Comparison of ENCODE assay signal across 1 cellular context in genomic region chr1:168693197-168693871, GRCh38.
A peak's percentile ranks its signal among the peaks of the same experiment; 100 is the strongest.
TF ChIP-seq lines count a peak whose summit lies in the region.

No MANE protein-coding gene starts in this region.

TF ChIP-seq in HepG2, 621 proteins besides CTCF, POLR2A, EP300 and RAD21 (continued from another document and continues in another):
- TF ChIP-seq, protein P1, sequence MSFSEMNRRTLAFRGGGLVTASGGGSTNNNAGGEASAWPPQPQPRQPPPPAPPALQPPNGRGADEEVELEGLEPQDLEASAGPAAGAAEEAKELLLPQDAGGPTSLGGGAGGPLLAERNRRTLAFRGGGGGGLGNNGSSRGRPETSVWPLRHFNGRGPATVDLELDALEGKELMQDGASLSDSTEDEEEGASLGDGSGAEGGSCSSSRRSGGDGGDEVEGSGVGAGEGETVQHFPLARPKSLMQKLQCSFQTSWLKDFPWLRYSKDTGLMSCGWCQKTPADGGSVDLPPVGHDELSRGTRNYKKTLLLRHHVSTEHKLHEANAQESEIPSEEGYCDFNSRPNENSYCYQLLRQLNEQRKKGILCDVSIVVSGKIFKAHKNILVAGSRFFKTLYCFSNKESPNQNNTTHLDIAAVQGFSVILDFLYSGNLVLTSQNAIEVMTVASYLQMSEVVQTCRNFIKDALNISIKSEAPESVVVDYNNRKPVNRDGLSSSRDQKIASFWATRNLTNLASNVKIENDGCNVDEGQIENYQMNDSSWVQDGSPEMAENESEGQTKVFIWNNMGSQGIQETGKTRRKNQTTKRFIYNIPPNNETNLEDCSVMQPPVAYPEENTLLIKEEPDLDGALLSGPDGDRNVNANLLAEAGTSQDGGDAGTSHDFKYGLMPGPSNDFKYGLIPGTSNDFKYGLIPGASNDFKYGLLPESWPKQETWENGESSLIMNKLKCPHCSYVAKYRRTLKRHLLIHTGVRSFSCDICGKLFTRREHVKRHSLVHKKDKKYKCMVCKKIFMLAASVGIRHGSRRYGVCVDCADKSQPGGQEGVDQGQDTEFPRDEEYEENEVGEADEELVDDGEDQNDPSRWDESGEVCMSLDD (CRISPR knock-in tag; IDR thresholded peaks at IDR 0.05; ENCODE audit: borderline replicate concordance), result no peak
- TF ChIP-seq ZNF224 (CRISPR knock-in tag; IDR thresholded peaks at IDR 0.05) (no peak), KLF12 (CRISPR knock-in tag; IDR thresholded peaks at IDR 0.05; ENCODE audit: borderline replicate concordance) (no peak), ADNP (CRISPR knock-in tag; IDR thresholded peaks at IDR 0.05) (no peak), ISX (CRISPR knock-in tag; conservative IDR thresholded peaks at IDR 0.05) (no peak), SMAD3 (CRISPR knock-in tag; IDR thresholded peaks at IDR 0.05) (peak; percentile 18; the same call in 1 of the 2 replicates), ZNF101 (CRISPR knock-in tag; IDR thresholded peaks at IDR 0.05; ENCODE audit: borderline replicate concordance, low read depth) (no peak), LRRFIP1 (CRISPR knock-in tag; conservative IDR thresholded peaks at IDR 0.05) (no peak), ZNF317 (CRISPR knock-in tag; IDR thresholded peaks at IDR 0.05) (no peak; the same call in 1 of the 2 replicates), NFYC (CRISPR knock-in tag; IDR thresholded peaks at IDR 0.05) (no peak), ZNF761 (CRISPR knock-in tag; conservative IDR thresholded peaks at IDR 0.05) (no peak), ZNF550 (CRISPR knock-in tag; IDR thresholded peaks at IDR 0.05; ENCODE audit: borderline replicate concordance) (no peak), EHMT2 (IDR thresholded peaks at IDR 0.05; ENCODE audit: borderline replicate concordance, low read depth, low read length) (no peak), ZBTB26 (CRISPR knock-in tag; IDR thresholded peaks at IDR 0.05; ENCODE audit: borderline replicate concordance) (no peak), KLF9 (CRISPR knock-in tag; IDR thresholded peaks at IDR 0.05; ENCODE audit: low read depth) (no peak), ZNF687 (CRISPR knock-in tag; IDR thresholded peaks at IDR 0.05) (no peak), ZNF282 (IDR thresholded peaks at IDR 0.05; ENCODE audit: partially characterized antibody) (no peak), CREB3 (CRISPR knock-in tag; IDR thresholded peaks at IDR 0.05) (no peak), RCOR2 (CRISPR knock-in tag; IDR thresholded peaks at IDR 0.05) (no peak), NRL (CRISPR knock-in tag; IDR thresholded peaks at IDR 0.05; ENCODE audit: borderline replicate concordance) (no peak), MBD4 (IDR thresholded peaks at IDR 0.05; ENCODE audit: borderline replicate concordance, low read length) (no peak), MAFK (conservative IDR thresholded peaks at IDR 0.05 in 1 of 2, IDR thresholded peaks at IDR 0.05 in 1 of 2; ENCODE audit: low read length in 2 of 2) (no peak), MAFG (CRISPR knock-in tag; IDR thresholded peaks at IDR 0.05) (no peak), ETS1 (CRISPR knock-in tag; IDR thresholded peaks at IDR 0.05) (no peak), FOXA1 (IDR thresholded peaks at IDR 0.05) (no peak), FOXA1 (CRISPR knock-in tag; IDR thresholded peaks at IDR 0.05) (peak; percentile 63; the same call in 1 of the 2 replicates), RELA (CRISPR knock-in tag; IDR thresholded peaks at IDR 0.05) (no peak), MTA3 (CRISPR knock-in tag; IDR thresholded peaks at IDR 0.05) (no peak), AKAP8 (CRISPR knock-in tag; IDR thresholded peaks at IDR 0.05) (no peak), MBNL3 (CRISPR knock-in tag; conservative IDR thresholded peaks at IDR 0.05) (no peak)
- TF ChIP-seq, protein P2, sequence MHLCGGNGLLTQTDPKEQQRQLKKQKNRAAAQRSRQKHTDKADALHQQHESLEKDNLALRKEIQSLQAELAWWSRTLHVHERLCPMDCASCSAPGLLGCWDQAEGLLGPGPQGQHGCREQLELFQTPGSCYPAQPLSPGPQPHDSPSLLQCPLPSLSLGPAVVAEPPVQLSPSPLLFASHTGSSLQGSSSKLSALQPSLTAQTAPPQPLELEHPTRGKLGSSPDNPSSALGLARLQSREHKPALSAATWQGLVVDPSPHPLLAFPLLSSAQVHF (CRISPR knock-in tag; IDR thresholded peaks at IDR 0.05), result no peak
- TF ChIP-seq, protein P3, sequence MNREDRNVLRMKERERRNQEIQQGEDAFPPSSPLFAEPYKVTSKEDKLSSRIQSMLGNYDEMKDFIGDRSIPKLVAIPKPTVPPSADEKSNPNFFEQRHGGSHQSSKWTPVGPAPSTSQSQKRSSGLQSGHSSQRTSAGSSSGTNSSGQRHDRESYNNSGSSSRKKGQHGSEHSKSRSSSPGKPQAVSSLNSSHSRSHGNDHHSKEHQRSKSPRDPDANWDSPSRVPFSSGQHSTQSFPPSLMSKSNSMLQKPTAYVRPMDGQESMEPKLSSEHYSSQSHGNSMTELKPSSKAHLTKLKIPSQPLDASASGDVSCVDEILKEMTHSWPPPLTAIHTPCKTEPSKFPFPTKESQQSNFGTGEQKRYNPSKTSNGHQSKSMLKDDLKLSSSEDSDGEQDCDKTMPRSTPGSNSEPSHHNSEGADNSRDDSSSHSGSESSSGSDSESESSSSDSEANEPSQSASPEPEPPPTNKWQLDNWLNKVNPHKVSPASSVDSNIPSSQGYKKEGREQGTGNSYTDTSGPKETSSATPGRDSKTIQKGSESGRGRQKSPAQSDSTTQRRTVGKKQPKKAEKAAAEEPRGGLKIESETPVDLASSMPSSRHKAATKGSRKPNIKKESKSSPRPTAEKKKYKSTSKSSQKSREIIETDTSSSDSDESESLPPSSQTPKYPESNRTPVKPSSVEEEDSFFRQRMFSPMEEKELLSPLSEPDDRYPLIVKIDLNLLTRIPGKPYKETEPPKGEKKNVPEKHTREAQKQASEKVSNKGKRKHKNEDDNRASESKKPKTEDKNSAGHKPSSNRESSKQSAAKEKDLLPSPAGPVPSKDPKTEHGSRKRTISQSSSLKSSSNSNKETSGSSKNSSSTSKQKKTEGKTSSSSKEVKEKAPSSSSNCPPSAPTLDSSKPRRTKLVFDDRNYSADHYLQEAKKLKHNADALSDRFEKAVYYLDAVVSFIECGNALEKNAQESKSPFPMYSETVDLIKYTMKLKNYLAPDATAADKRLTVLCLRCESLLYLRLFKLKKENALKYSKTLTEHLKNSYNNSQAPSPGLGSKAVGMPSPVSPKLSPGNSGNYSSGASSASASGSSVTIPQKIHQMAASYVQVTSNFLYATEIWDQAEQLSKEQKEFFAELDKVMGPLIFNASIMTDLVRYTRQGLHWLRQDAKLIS (CRISPR knock-in tag; IDR thresholded peaks at IDR 0.05), result no peak
- TF ChIP-seq, protein P4, sequence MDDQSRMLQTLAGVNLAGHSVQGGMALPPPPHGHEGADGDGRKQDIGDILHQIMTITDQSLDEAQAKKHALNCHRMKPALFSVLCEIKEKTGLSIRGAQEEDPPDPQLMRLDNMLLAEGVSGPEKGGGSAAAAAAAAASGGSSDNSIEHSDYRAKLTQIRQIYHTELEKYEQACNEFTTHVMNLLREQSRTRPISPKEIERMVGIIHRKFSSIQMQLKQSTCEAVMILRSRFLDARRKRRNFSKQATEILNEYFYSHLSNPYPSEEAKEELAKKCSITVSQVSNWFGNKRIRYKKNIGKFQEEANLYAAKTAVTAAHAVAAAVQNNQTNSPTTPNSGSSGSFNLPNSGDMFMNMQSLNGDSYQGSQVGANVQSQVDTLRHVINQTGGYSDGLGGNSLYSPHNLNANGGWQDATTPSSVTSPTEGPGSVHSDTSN (CRISPR knock-in tag; IDR thresholded peaks at IDR 0.05; ENCODE audit: borderline replicate concordance), result no peak
- TF ChIP-seq, protein P5, sequence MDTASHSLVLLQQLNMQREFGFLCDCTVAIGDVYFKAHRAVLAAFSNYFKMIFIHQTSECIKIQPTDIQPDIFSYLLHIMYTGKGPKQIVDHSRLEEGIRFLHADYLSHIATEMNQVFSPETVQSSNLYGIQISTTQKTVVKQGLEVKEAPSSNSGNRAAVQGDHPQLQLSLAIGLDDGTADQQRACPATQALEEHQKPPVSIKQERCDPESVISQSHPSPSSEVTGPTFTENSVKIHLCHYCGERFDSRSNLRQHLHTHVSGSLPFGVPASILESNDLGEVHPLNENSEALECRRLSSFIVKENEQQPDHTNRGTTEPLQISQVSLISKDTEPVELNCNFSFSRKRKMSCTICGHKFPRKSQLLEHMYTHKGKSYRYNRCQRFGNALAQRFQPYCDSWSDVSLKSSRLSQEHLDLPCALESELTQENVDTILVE (CRISPR knock-in tag; IDR thresholded peaks at IDR 0.05), result no peak
- TF ChIP-seq, protein P6, sequence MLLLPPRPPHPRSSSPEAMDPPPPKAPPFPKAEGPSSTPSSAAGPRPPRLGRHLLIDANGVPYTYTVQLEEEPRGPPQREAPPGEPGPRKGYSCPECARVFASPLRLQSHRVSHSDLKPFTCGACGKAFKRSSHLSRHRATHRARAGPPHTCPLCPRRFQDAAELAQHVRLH (CRISPR knock-in tag; IDR thresholded peaks at IDR 0.05; ENCODE audit: borderline replicate concordance, low read depth), result no peak
